In the genomic region with DNA sequence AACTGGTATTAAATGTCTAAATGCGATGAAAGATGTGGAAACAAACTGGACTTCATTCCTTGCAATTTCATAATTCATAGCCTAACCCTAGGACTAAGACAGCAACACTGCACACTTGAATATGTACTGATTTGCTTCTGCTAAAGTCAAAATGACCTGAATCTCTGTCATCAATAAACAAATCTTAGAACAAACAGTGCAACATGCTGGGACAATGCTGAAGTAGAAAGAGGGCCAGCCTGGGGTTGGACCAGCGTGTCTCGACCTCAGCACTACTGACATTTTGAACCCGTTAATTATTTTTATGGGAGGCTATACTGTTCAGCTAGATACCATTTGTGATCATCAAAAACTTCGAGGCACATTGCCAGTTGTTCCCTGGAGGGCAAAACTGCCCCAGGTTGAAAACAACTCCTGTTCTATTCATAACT, we compare ENCODE assay signal across 2 cellular contexts.
TF ChIP-seq lines count a peak whose summit lies in the region.

No MANE protein-coding gene starts in this region.

TF ChIP-seq in WTC11, 78 proteins besides CTCF, POLR2A, EP300 and RAD21:
- TF ChIP-seq, protein P1, sequence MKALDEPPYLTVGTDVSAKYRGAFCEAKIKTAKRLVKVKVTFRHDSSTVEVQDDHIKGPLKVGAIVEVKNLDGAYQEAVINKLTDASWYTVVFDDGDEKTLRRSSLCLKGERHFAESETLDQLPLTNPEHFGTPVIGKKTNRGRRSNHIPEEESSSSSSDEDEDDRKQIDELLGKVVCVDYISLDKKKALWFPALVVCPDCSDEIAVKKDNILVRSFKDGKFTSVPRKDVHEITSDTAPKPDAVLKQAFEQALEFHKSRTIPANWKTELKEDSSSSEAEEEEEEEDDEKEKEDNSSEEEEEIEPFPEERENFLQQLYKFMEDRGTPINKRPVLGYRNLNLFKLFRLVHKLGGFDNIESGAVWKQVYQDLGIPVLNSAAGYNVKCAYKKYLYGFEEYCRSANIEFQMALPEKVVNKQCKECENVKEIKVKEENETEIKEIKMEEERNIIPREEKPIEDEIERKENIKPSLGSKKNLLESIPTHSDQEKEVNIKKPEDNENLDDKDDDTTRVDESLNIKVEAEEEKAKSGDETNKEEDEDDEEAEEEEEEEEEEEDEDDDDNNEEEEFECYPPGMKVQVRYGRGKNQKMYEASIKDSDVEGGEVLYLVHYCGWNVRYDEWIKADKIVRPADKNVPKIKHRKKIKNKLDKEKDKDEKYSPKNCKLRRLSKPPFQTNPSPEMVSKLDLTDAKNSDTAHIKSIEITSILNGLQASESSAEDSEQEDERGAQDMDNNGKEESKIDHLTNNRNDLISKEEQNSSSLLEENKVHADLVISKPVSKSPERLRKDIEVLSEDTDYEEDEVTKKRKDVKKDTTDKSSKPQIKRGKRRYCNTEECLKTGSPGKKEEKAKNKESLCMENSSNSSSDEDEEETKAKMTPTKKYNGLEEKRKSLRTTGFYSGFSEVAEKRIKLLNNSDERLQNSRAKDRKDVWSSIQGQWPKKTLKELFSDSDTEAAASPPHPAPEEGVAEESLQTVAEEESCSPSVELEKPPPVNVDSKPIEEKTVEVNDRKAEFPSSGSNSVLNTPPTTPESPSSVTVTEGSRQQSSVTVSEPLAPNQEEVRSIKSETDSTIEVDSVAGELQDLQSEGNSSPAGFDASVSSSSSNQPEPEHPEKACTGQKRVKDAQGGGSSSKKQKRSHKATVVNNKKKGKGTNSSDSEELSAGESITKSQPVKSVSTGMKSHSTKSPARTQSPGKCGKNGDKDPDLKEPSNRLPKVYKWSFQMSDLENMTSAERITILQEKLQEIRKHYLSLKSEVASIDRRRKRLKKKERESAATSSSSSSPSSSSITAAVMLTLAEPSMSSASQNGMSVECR (CRISPR knock-in tag; IDR thresholded peaks at IDR 0.05; ENCODE audit: borderline replicate concordance) = no peak
- no peak for TF ChIP-seq SMAD3 (CRISPR knock-in tag; IDR thresholded peaks at IDR 0.05; ENCODE audit: borderline replicate concordance)
- TF ChIP-seq, protein P2, sequence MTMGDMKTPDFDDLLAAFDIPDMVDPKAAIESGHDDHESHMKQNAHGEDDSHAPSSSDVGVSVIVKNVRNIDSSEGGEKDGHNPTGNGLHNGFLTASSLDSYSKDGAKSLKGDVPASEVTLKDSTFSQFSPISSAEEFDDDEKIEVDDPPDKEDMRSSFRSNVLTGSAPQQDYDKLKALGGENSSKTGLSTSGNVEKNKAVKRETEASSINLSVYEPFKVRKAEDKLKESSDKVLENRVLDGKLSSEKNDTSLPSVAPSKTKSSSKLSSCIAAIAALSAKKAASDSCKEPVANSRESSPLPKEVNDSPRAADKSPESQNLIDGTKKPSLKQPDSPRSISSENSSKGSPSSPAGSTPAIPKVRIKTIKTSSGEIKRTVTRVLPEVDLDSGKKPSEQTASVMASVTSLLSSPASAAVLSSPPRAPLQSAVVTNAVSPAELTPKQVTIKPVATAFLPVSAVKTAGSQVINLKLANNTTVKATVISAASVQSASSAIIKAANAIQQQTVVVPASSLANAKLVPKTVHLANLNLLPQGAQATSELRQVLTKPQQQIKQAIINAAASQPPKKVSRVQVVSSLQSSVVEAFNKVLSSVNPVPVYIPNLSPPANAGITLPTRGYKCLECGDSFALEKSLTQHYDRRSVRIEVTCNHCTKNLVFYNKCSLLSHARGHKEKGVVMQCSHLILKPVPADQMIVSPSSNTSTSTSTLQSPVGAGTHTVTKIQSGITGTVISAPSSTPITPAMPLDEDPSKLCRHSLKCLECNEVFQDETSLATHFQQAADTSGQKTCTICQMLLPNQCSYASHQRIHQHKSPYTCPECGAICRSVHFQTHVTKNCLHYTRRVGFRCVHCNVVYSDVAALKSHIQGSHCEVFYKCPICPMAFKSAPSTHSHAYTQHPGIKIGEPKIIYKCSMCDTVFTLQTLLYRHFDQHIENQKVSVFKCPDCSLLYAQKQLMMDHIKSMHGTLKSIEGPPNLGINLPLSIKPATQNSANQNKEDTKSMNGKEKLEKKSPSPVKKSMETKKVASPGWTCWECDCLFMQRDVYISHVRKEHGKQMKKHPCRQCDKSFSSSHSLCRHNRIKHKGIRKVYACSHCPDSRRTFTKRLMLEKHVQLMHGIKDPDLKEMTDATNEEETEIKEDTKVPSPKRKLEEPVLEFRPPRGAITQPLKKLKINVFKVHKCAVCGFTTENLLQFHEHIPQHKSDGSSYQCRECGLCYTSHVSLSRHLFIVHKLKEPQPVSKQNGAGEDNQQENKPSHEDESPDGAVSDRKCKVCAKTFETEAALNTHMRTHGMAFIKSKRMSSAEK (CRISPR knock-in tag; IDR thresholded peaks at IDR 0.05; ENCODE audit: borderline replicate concordance) = no peak
- no peak for TF ChIP-seq MYBL2 (CRISPR knock-in tag; IDR thresholded peaks at IDR 0.05)
- TF ChIP-seq OVOL2 (CRISPR knock-in tag; IDR thresholded peaks at IDR 0.05; ENCODE audit: borderline replicate concordance) = no peak
- no peak for TF ChIP-seq ZNF396 (CRISPR knock-in tag; IDR thresholded peaks at IDR 0.05; ENCODE audit: borderline replicate concordance)
- no peak for TF ChIP-seq SP1 (CRISPR knock-in tag; conservative IDR thresholded peaks at IDR 0.05)
- TF ChIP-seq, protein P3, sequence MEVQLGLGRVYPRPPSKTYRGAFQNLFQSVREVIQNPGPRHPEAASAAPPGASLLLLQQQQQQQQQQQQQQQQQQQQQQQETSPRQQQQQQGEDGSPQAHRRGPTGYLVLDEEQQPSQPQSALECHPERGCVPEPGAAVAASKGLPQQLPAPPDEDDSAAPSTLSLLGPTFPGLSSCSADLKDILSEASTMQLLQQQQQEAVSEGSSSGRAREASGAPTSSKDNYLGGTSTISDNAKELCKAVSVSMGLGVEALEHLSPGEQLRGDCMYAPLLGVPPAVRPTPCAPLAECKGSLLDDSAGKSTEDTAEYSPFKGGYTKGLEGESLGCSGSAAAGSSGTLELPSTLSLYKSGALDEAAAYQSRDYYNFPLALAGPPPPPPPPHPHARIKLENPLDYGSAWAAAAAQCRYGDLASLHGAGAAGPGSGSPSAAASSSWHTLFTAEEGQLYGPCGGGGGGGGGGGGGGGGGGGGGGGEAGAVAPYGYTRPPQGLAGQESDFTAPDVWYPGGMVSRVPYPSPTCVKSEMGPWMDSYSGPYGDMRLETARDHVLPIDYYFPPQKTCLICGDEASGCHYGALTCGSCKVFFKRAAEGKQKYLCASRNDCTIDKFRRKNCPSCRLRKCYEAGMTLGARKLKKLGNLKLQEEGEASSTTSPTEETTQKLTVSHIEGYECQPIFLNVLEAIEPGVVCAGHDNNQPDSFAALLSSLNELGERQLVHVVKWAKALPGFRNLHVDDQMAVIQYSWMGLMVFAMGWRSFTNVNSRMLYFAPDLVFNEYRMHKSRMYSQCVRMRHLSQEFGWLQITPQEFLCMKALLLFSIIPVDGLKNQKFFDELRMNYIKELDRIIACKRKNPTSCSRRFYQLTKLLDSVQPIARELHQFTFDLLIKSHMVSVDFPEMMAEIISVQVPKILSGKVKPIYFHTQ (CRISPR knock-in tag; IDR thresholded peaks at IDR 0.05) = no peak

TF ChIP-seq in endothelial cell of umbilical vein, 7 proteins besides CTCF, POLR2A, EP300 and RAD21:
- TF ChIP-seq JUN (IDR thresholded peaks at IDR 0.05; ENCODE audit: borderline replicate concordance, insufficient read depth, insufficient read length, low read depth) = no peak
- no peak for TF ChIP-seq MYC (IDR thresholded peaks at IDR 0.05; ENCODE audit: low read depth, low read length)
- no peak for TF ChIP-seq FOS (IDR thresholded peaks at IDR 0.05; ENCODE audit: borderline replicate concordance, insufficient read depth, low read length)
- TF ChIP-seq EZH2 (IDR thresholded peaks at IDR 0.05; ENCODE audit: borderline replicate concordance, low read depth, low read length, severe bottlenecking) = no peak
- TF ChIP-seq POLR2AphosphoS5 (IDR thresholded peaks at IDR 0.05; ENCODE audit: insufficient read depth, low read depth, low read length) = no peak
- TF ChIP-seq GATA2 (IDR thresholded peaks at IDR 0.05; ENCODE audit: insufficient read depth, insufficient read length, low read depth, low read length) = no peak
- TF ChIP-seq, protein P4, sequence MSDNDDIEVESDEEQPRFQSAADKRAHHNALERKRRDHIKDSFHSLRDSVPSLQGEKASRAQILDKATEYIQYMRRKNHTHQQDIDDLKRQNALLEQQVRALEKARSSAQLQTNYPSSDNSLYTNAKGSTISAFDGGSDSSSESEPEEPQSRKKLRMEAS (IDR thresholded peaks at IDR 0.05; ENCODE audit: insufficient read depth, insufficient read length) = no peak
